Comparison of ENCODE assay signal across 12 cellular contexts in the genomic region with DNA sequence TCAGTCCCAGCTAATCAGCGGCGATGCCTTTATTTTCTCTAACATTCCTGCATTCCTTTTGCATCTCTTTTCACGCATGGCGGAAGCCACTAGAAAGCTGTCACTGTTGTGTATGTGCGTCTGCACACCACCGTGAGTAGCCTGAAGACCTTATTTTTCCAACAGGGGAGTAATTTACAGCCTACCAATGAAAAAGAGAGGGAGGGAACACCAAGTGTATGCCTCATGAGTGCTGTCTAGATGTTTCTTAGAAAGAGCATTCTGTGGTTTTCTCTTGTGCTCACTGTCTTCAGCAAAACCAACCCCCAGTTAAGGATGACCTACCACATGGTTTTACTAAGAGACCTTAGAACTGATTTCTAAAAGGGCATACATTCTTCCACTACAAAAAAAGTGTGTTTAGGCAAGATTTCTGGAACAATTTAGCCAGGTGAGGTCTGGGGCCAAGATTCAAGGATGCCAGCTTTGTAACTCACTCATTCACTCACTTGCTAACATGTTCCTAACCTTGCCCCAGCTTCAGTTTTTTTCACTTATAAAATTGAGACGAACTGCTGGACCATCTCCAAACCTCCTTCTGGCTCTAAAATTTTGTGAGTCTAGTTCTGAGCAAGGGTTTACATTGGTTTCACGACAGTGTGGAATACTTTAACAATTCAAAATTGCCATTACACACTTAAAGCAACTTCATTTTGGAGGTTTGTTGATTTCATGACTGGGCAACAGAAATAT. TPM values are rescaled to one million over a fixed set of nuclear protein-coding genes. Genes with fewer than 3 reads are reported as not detected.
A peak's percentile ranks its signal among the peaks of the same experiment; 100 is the strongest.
DNase-seq lines count a peak whose midpoint lies in the region; ATAC-seq lines count a peak whose summit lies in the region.
"Had no signal": no experiment of that assay in that cellular context is flagged by ENCODE, and none has a peak within 500 bp of the region (broad histone marks: within the 10 kb centered on the region; RNA-seq: fewer than 3 reads in every experiment).

No MANE protein-coding gene starts in this region.

- H3K27ac Mint-ChIP-seq in CD8-positive, alpha-beta memory T cell, result peak overlapping the region; percentile 3 to 95 (median 66)
- peak overlapping the region; percentile 36 to 80 (median 57) for H3K27ac Mint-ChIP-seq in immature natural killer cell

- H3K27me3 ChIP-seq in CD8-positive, alpha-beta memory T cell (ENCODE audit: insufficient read depth, low read length, poor library complexity, severe bottlenecking), result no peaks in the 10 kb centered on the region

- no peaks in the 10 kb centered on the region for H3K27me3 Mint-ChIP-seq in CD8-positive, alpha-beta memory T cell
- peaks cover 0 to 2% (median 0%) of the 10 kb centered on the region in 3 donors for H3K27me3 Mint-ChIP-seq in immature natural killer cell (ENCODE audit: low read depth in 3 of 3)

- CTCF ChIA-PET in CD8-positive, alpha-beta memory T cell (lab: Charles Lee), result interaction anchor here (0.7 to 1.7 kb wide), 4 partner anchors 20 to 55 kb away, joined by 3 to 6 read pairs (median 4); partner anchors contain the start of gene BCL2

- H3K4me3 Mint-ChIP-seq in CD8-positive, alpha-beta memory T cell, result peak overlapping the region in 6 of 7 donors; percentile 13 to 76 (median 34)
- H3K4me3 Mint-ChIP-seq in immature natural killer cell, result peak overlapping the region in 3 of 5 donors; percentile 41 to 68 (median 63)

- H3K4me3 ChIP-seq in CD8-positive, alpha-beta memory T cell (ENCODE audit: low read length), result no peak overlapping the region

- H3K4me1 Mint-ChIP-seq in CD8-positive, alpha-beta memory T cell, result peaks cover 54 to 91% (median 81%) of the 10 kb centered on the region in 3 donors
- peaks cover 34 to 46% of the 10 kb centered on the region in 2 donors for H3K4me1 Mint-ChIP-seq in immature natural killer cell

- POLR2A ChIA-PET in CD8-positive, alpha-beta memory T cell (lab: Charles Lee), result interaction anchor here (0.5 to 1.2 kb wide), 2 partner anchors 16 to 25 kb away, joined by 3 read pairs; no protein-coding TSS in a partner anchor

- no peaks in the 10 kb centered on the region for H3K36me3 ChIP-seq in CD8-positive, alpha-beta memory T cell (ENCODE audit: insufficient read depth, low read length)

- peaks cover 52% of the 10 kb centered on the region for H3K4me1 ChIP-seq in CD8-positive, alpha-beta memory T cell (ENCODE audit: insufficient read depth, low read length)

- ATAC-seq in GM19351 (IDR thresholded peaks at IDR 0.05; ENCODE audit: unreplicated experiment) (peak; percentile 74), GM18861 (IDR thresholded peaks at IDR 0.05; ENCODE audit: unreplicated experiment) (no peak)
- ATAC-seq: PC-3 had no signal

- H3K36me3 Mint-ChIP-seq in CD8-positive, alpha-beta memory T cell, result peaks cover 0 to 27% (median 4%) of the 10 kb centered on the region in 3 donors
- peaks cover 0 to 3% (median under 1%) of the 10 kb centered on the region in 3 donors for H3K36me3 Mint-ChIP-seq in immature natural killer cell

- peak in 1 of 5 donors; percentile 16 for DNase-seq in CD8-positive, alpha-beta memory T cell
- DNase-seq in NCI-H526 (lab: John Stamatoyannopoulos, UW) (peak; percentile 86 to 87), immature natural killer cell (no peak), HCEC 1CT (no peak), HuH-7 (ENCODE audit: low spot score) (no peak)
- DNase-seq in stimulated activated CD4-positive, alpha-beta T cell treated with anti-CD3 and anti-CD28 coated beads, Interleukin-4, amount 100 ng/mL, for 24 hours, result no peak
- DNase-seq: head of caudate nucleus, NCI-H1105, PC-3 had no signal

- H3K9me3 ChIP-seq in CD8-positive, alpha-beta memory T cell (ENCODE audit: low read length), result no peaks in the 10 kb centered on the region

- H3K27ac ChIP-seq in CD8-positive, alpha-beta memory T cell (ENCODE audit: low read depth, low read length), result no peak overlapping the region
- H3K27ac ChIP-seq: VCaP had no signal

- no peaks in the 10 kb centered on the region for H3K9me3 Mint-ChIP-seq in CD8-positive, alpha-beta memory T cell
- no peaks in the 10 kb centered on the region for H3K9me3 Mint-ChIP-seq in immature natural killer cell

RNA-seq across cellular contexts. Expression of gene BCL2, which starts 51.4 kb away (rescaled TPM):
- 10 to 100 TPM; 58.9 to 60.5 TPM for total RNA-seq in CD8-positive, alpha-beta memory T cell
- polyA plus RNA-seq in CD8-positive, alpha-beta memory T cell, result 29.8 TPM
- polyA plus RNA-seq in immature natural killer cell, result 1 to 10 TPM; 5.1 to 8.0 (median 5.7) TPM

Comparison
In these comparisons a context has a peak if more than half of its experiments do, and no peak if none do; other contexts are left out.
1. DNase-seq: peak in NCI-H526 (2 of 2); none in immature natural killer cell (0 of 3), stimulated activated CD4-positive, alpha-beta T cell treated with anti-CD3 and anti-CD28 coated beads, Interleukin-4, amount 100 ng/mL, for 24 hours (single experiment), HCEC 1CT (single experiment) and HuH-7 (single experiment).